10 cellular contexts compared by ENCODE assay signal in the genomic region with DNA sequence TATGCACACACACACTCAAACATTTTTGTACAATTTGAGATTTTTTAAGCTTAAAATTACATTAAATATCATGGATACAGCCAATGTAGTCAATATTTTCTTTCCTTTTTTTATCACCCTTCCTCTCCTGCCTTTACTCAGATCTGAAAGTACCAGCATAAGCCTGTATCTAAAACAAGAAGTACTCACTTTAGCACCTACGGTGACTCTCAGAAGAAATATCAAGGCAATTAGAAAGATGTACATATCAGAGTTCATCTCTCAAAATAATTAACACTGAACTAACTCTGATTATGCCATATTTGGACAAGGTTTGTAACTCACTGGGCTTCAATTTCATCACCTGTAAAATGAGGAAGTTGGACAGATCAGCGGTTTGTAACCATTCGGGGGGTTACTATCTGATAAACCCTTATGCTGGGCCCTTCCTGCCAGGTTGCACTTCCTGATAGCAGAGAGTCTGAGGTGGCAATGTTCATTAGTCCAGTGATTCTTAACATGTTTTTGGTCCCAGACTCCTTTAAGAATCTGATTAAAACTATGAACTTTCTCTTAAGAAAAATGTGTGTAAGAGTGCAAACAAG. TPM values are rescaled to one million over a fixed set of nuclear protein-coding genes. Genes with fewer than 3 reads are reported as not detected.
DNase-seq lines count a peak whose midpoint lies in the region; ATAC-seq lines count a peak whose summit lies in the region.
"Had no signal": no experiment of that assay in that cellular context is flagged by ENCODE, and none has a peak within 500 bp of the region (broad histone marks: within the 10 kb centered on the region; RNA-seq: fewer than 3 reads in every experiment).

No MANE protein-coding gene starts in this region.

- no peaks in the 10 kb centered on the region for H3K36me3 ChIP-seq in CD4-positive, CD25-positive, alpha-beta regulatory T cell (ENCODE audit: control insufficient read depth, insufficient read depth, low read length)
- H3K36me3 ChIP-seq: SJSA1 had no signal

- peak in 2 of 3 donors; percentile 3 to 48 for DNase-seq in CD4-positive, CD25-positive, alpha-beta regulatory T cell
- no peak for DNase-seq in T-helper 2 cell treated with Interferon-gamma antibody and Interleukin-4, amounts not matched to agents 5 μg/mL and 100 μg/mL, for 36 hours (ENCODE audit: low spot score)
- DNase-seq in SW480 (ENCODE audit: low spot score) (no peak), NCI-H446 (lab: John Stamatoyannopoulos, UW) (no peak), NCI-H2081 (lab: John Stamatoyannopoulos, UW) (no peak), glomerular visceral epithelial cell (ENCODE audit: extremely low spot score) (no peak)

- H3K4me3 Mint-ChIP-seq in CD4-positive, CD25-positive, alpha-beta regulatory T cell = peak overlapping the region; percentile 11 to 83 (median 36)
- peak overlapping the region; percentile 60 for H3K4me3 Mint-ChIP-seq in T-helper 2 cell treated with Interferon-gamma antibody and Interleukin-4, amounts not matched to agents 5 μg/mL and 100 μg/mL, for 36 hours
- H3K4me3 Mint-ChIP-seq: neural progenitor cell had no signal

- H3K4me1 Mint-ChIP-seq in CD4-positive, CD25-positive, alpha-beta regulatory T cell = peaks cover 24 to 63% (median 39%) of the 10 kb centered on the region in 4 donors
- peaks cover 30% of the 10 kb centered on the region for H3K4me1 Mint-ChIP-seq in T-helper 2 cell treated with Interferon-gamma antibody and Interleukin-4, amounts not matched to agents 5 μg/mL and 100 μg/mL, for 36 hours (ENCODE audit: low read depth)
- H3K4me1 Mint-ChIP-seq: neural progenitor cell had no signal

- no peaks in the 10 kb centered on the region for H3K27me3 ChIP-seq in CD4-positive, CD25-positive, alpha-beta regulatory T cell (ENCODE audit: control insufficient read depth, insufficient read depth, low read length)
- H3K27me3 ChIP-seq: neural progenitor cell, SJSA1 had no signal

- H3K27ac ChIP-seq in CD4-positive, CD25-positive, alpha-beta regulatory T cell (ENCODE audit: insufficient read depth, low read length, poor library complexity, severe bottlenecking) = peak overlapping the region; percentile 72
- H3K27ac ChIP-seq: neural progenitor cell, SJSA1 had no signal

- H3K36me3 Mint-ChIP-seq in CD4-positive, CD25-positive, alpha-beta regulatory T cell = no peaks in the 10 kb centered on the region
- H3K36me3 Mint-ChIP-seq in T-helper 2 cell treated with Interferon-gamma antibody and Interleukin-4, amounts not matched to agents 5 μg/mL and 100 μg/mL, for 36 hours (ENCODE audit: low read depth) = no peaks in the 10 kb centered on the region
- H3K36me3 Mint-ChIP-seq: neural progenitor cell had no signal

- peak overlapping the region; percentile 81 to 96 (median 83) for H3K27ac Mint-ChIP-seq in CD4-positive, CD25-positive, alpha-beta regulatory T cell
- H3K27ac Mint-ChIP-seq in T-helper 2 cell treated with Interferon-gamma antibody and Interleukin-4, amounts not matched to agents 5 μg/mL and 100 μg/mL, for 36 hours = peak overlapping the region; percentile 71
- H3K27ac Mint-ChIP-seq: neural progenitor cell had no signal

- H3K4me3 ChIP-seq in CD4-positive, CD25-positive, alpha-beta regulatory T cell (ENCODE audit: low read depth, low read length) = peak overlapping the region; percentile 61
- H3K4me3 ChIP-seq: neural progenitor cell, SJSA1 had no signal

- no peaks in the 10 kb centered on the region for H3K9me3 Mint-ChIP-seq in CD4-positive, CD25-positive, alpha-beta regulatory T cell
- H3K9me3 Mint-ChIP-seq in T-helper 2 cell treated with Interferon-gamma antibody and Interleukin-4, amounts not matched to agents 5 μg/mL and 100 μg/mL, for 36 hours = no peaks in the 10 kb centered on the region
- H3K9me3 Mint-ChIP-seq: neural progenitor cell had no signal

- H3K27me3 Mint-ChIP-seq in CD4-positive, CD25-positive, alpha-beta regulatory T cell = no peaks in the 10 kb centered on the region
- H3K27me3 Mint-ChIP-seq in T-helper 2 cell treated with Interferon-gamma antibody and Interleukin-4, amounts not matched to agents 5 μg/mL and 100 μg/mL, for 36 hours (ENCODE audit: low read depth) = no peaks in the 10 kb centered on the region

- no peaks in the 10 kb centered on the region for H3K9me3 ChIP-seq in CD4-positive, CD25-positive, alpha-beta regulatory T cell (ENCODE audit: control insufficient read depth in 2 of 2, low read length in 2 of 2)
- H3K9me3 ChIP-seq: SJSA1 had no signal

- H3K4me1 ChIP-seq in CD4-positive, CD25-positive, alpha-beta regulatory T cell (ENCODE audit: control insufficient read depth, insufficient read depth, low read length, poor library complexity, severe bottlenecking) = peaks cover 24% of the 10 kb centered on the region
- H3K4me1 ChIP-seq: neural progenitor cell, SJSA1 had no signal

- peak; percentile 47 to 70 for ATAC-seq in CD4-positive, CD25-positive, alpha-beta regulatory T cell (ENCODE audit: low read depth in 2 of 2)
- ATAC-seq in GM19328 (IDR thresholded peaks at IDR 0.05; ENCODE audit: unreplicated experiment) = peak; percentile 98
- peak; percentile 93 for ATAC-seq in HG03135 (IDR thresholded peaks at IDR 0.05; ENCODE audit: unreplicated experiment)

RNA-seq across cellular contexts. Expression of gene GPR174, which starts 5.7 kb away (rescaled TPM):
- total RNA-seq in CD4-positive, CD25-positive, alpha-beta regulatory T cell = 58.3 TPM
- 10 to 100 TPM in 1 of 4 donors, 1 to 10 TPM in 3; 6.3 to 14.8 (median 7.6) TPM for polyA plus RNA-seq in CD4-positive, CD25-positive, alpha-beta regulatory T cell
- total RNA-seq: SJSA1 had no signal

Comparison
In these comparisons a context has a peak if more than half of its experiments do, and no peak if none do; other contexts are left out.
1. DNase-seq: peak in CD4-positive, CD25-positive, alpha-beta regulatory T cell (2 of 3); none in T-helper 2 cell treated with Interferon-gamma antibody and Interleukin-4, amounts not matched to agents 5 μg/mL and 100 μg/mL, for 36 hours (single experiment), SW480 (single experiment), NCI-H446 (0 of 2), NCI-H2081 (0 of 2) and glomerular visceral epithelial cell (single experiment).
2. Peak in every context shown above with its lines, with median percentiles within 50 percentile points of each other: ATAC-seq.